11 cellular contexts compared by ENCODE assay signal in genomic region chr6:42429042-42429574, GRCh38. TPM values are rescaled to one million over a fixed set of nuclear protein-coding genes. Genes with fewer than 3 reads are reported as not detected.
A peak's percentile ranks its signal among the peaks of the same experiment; 100 is the strongest.
DNase-seq lines count a peak whose midpoint lies in the region; ATAC-seq and TF ChIP-seq lines count a peak whose summit lies in the region.
"Had no signal": no experiment of that assay in that cellular context is flagged by ENCODE, and none has a peak within 500 bp of the region (broad histone marks: within the 10 kb centered on the region; RNA-seq: fewer than 3 reads in every experiment).

No MANE protein-coding gene starts in this region.

- ATAC-seq in CD4-positive, CD25-positive, alpha-beta regulatory T cell (ENCODE audit: low read depth in 2 of 2): no peak
- ATAC-seq in central memory CD8-positive, alpha-beta T cell (replicated peaks; ENCODE audit: extremely low read depth, poor library complexity, severe bottlenecking): no peak
- peak; percentile 33 to 44 for ATAC-seq in natural killer cell treated with Interleukin-12 subunit alpha and Interleukin-12 subunit beta and Interleukin-15 and Interleukin-18, amount 100 ng/mL, for 72 hours
- ATAC-seq in GM18505 (IDR thresholded peaks at IDR 0.05; ENCODE audit: unreplicated experiment): no peak
- ATAC-seq in HG03159 (IDR thresholded peaks at IDR 0.05; ENCODE audit: unreplicated experiment): no peak
- ATAC-seq: K562 had no signal

- H3K27me3 ChIP-seq in CD4-positive, CD25-positive, alpha-beta regulatory T cell (ENCODE audit: control insufficient read depth, insufficient read depth, low read length): no peaks in the 10 kb centered on the region

- TF ChIP-seq CTCF in HFFc6 (IDR thresholded peaks at IDR 0.05): no peak

- peaks cover 19 to 71% (median 56%) of the 10 kb centered on the region in 4 donors for H3K4me1 Mint-ChIP-seq in CD4-positive, CD25-positive, alpha-beta regulatory T cell
- H3K4me1 Mint-ChIP-seq in HFFc6 (ENCODE audit: low read depth): peaks cover 40% of the 10 kb centered on the region
- H3K4me1 Mint-ChIP-seq in central memory CD8-positive, alpha-beta T cell: peaks cover 58% of the 10 kb centered on the region
- H3K4me1 Mint-ChIP-seq in natural killer cell treated with Interleukin-12 subunit alpha and Interleukin-12 subunit beta and Interleukin-15 and Interleukin-18, amount 100 ng/mL, for 72 hours (ENCODE audit: low read depth in 2 of 2): peaks cover 49 to 53% of the 10 kb centered on the region in 2 donors

- peaks cover 20% of the 10 kb centered on the region for H3K36me3 Mint-ChIP-seq in CD4-positive, CD25-positive, alpha-beta regulatory T cell
- peaks cover 31% of the 10 kb centered on the region for H3K36me3 Mint-ChIP-seq in HFFc6 (ENCODE audit: low read depth)
- H3K36me3 Mint-ChIP-seq in central memory CD8-positive, alpha-beta T cell (ENCODE audit: insufficient read depth): peaks cover 22% of the 10 kb centered on the region
- H3K36me3 Mint-ChIP-seq in natural killer cell treated with Interleukin-12 subunit alpha and Interleukin-12 subunit beta and Interleukin-15 and Interleukin-18, amount 100 ng/mL, for 72 hours: peaks cover 10% of the 10 kb centered on the region

- H3K27me3 Mint-ChIP-seq in CD4-positive, CD25-positive, alpha-beta regulatory T cell: no peaks in the 10 kb centered on the region
- no peaks in the 10 kb centered on the region; the same call in 1 of the 2 replicates for H3K27me3 Mint-ChIP-seq in HFFc6 (ENCODE audit: insufficient read depth)
- H3K27me3 Mint-ChIP-seq in central memory CD8-positive, alpha-beta T cell: no peaks in the 10 kb centered on the region
- H3K27me3 Mint-ChIP-seq in natural killer cell treated with Interleukin-12 subunit alpha and Interleukin-12 subunit beta and Interleukin-15 and Interleukin-18, amount 100 ng/mL, for 72 hours: no peaks in the 10 kb centered on the region

- peaks cover 9 to 11% of the 10 kb centered on the region in 2 experiments for H3K9me3 ChIP-seq in CD4-positive, CD25-positive, alpha-beta regulatory T cell (ENCODE audit: control insufficient read depth in 2 of 2, low read length in 2 of 2)

- peaks cover 29% of the 10 kb centered on the region for H3K4me1 ChIP-seq in CD4-positive, CD25-positive, alpha-beta regulatory T cell (ENCODE audit: control insufficient read depth, insufficient read depth, low read length, poor library complexity, severe bottlenecking)

- H3K36me3 ChIP-seq in CD4-positive, CD25-positive, alpha-beta regulatory T cell (ENCODE audit: control insufficient read depth, insufficient read depth, low read length): peaks cover 20% of the 10 kb centered on the region

- H3K4me3 ChIP-seq in CD4-positive, CD25-positive, alpha-beta regulatory T cell (ENCODE audit: low read depth, low read length): peak overlapping the region; percentile 68
- H3K4me3 ChIP-seq: K562 had no signal

- H3K9me3 Mint-ChIP-seq in CD4-positive, CD25-positive, alpha-beta regulatory T cell: peaks cover 0 to 10% (median 3%) of the 10 kb centered on the region in 7 donors
- H3K9me3 Mint-ChIP-seq in HFFc6: peaks cover 9% of the 10 kb centered on the region
- H3K9me3 Mint-ChIP-seq in central memory CD8-positive, alpha-beta T cell: peaks cover 4% of the 10 kb centered on the region
- H3K9me3 Mint-ChIP-seq in natural killer cell treated with Interleukin-12 subunit alpha and Interleukin-12 subunit beta and Interleukin-15 and Interleukin-18, amount 100 ng/mL, for 72 hours: peaks cover 3% of the 10 kb centered on the region

- H3K27ac Mint-ChIP-seq in CD4-positive, CD25-positive, alpha-beta regulatory T cell: peak overlapping the region; percentile 83 to 99 (median 95)
- H3K27ac Mint-ChIP-seq in HFFc6: peak overlapping the region; percentile 83
- H3K27ac Mint-ChIP-seq in central memory CD8-positive, alpha-beta T cell (ENCODE audit: low read depth): peak overlapping the region; percentile 99
- H3K27ac Mint-ChIP-seq in natural killer cell treated with Interleukin-12 subunit alpha and Interleukin-12 subunit beta and Interleukin-15 and Interleukin-18, amount 100 ng/mL, for 72 hours: peak overlapping the region; percentile 65 to 89

- no peak for TF ChIP-seq POLR2A in GM18505 (IDR thresholded peaks at IDR 0.05; ENCODE audit: borderline replicate concordance, extremely low read depth, insufficient read depth, insufficient read length)

- peak overlapping the region; percentile 37 to 71 (median 60) for H3K4me3 Mint-ChIP-seq in CD4-positive, CD25-positive, alpha-beta regulatory T cell
- peak overlapping the region; percentile 30 for H3K4me3 Mint-ChIP-seq in HFFc6
- peak overlapping the region; percentile 75 for H3K4me3 Mint-ChIP-seq in central memory CD8-positive, alpha-beta T cell
- peak overlapping the region; percentile 75 for H3K4me3 Mint-ChIP-seq in natural killer cell treated with Interleukin-12 subunit alpha and Interleukin-12 subunit beta and Interleukin-15 and Interleukin-18, amount 100 ng/mL, for 72 hours

- H3K27ac ChIP-seq in CD4-positive, CD25-positive, alpha-beta regulatory T cell (ENCODE audit: insufficient read depth, low read length, poor library complexity, severe bottlenecking): peak overlapping the region; percentile 79

- no peak for DNase-seq in CD4-positive, CD25-positive, alpha-beta regulatory T cell
- no peak for DNase-seq in HFFc6
- no peak for DNase-seq in central memory CD8-positive, alpha-beta T cell (ENCODE audit: low spot score in 2 of 2)
- DNase-seq in natural killer cell treated with Interleukin-12 subunit alpha and Interleukin-12 subunit beta and Interleukin-15 and Interleukin-18, amount 100 ng/mL, for 72 hours (ENCODE audit: low spot score): no peak
- DNase-seq in NK-92 treated with Interleukin-12 subunit alpha and Interleukin-12 subunit beta, amount 100 ng/mL, for 24 hours (lab: John Stamatoyannopoulos, UW): no peak
- DNase-seq in SW 1271 (lab: John Stamatoyannopoulos, UW): no peak
- DNase-seq: DMS79, NCI-H2171 treated with DMSO at 0.1 percent for 48 hours had no signal

RNA-seq across cellular contexts. Expression of gene TRERF1, which starts 22.6 kb away (rescaled TPM):
- total RNA-seq in CD4-positive, CD25-positive, alpha-beta regulatory T cell: 55.7 TPM
- 1 to 10 TPM; 2.3 to 4.9 (median 4.2) TPM for polyA plus RNA-seq in CD4-positive, CD25-positive, alpha-beta regulatory T cell
- 10 to 100 TPM; 10.5 to 16.4 (median 15.2) TPM for total RNA-seq in HFFc6 (2021; fragmentation: NEBNext Ultra II Directional; extraction: Animal tissue kit (Norgen Biotek cat#: 25700))
- 10 to 100 TPM; 33.2 to 35.3 TPM for total RNA-seq in natural killer cell treated with Interleukin-12 subunit alpha and Interleukin-12 subunit beta and Interleukin-15 and Interleukin-18, amount 100 ng/mL, for 72 hours

Comparison
In these comparisons a context has a peak if more than half of its experiments do, and no peak if none do; other contexts are left out.
1. ATAC-seq: peak in natural killer cell treated with Interleukin-12 subunit alpha and Interleukin-12 subunit beta and Interleukin-15 and Interleukin-18, amount 100 ng/mL, for 72 hours (2 of 2); none in CD4-positive, CD25-positive, alpha-beta regulatory T cell (0 of 2), central memory CD8-positive, alpha-beta T cell (single experiment), GM18505 (single experiment) and HG03159 (single experiment).
2. Peak in every context shown above with its lines, with median percentiles within 50 percentile points of each other: H3K27ac Mint-ChIP-seq and H3K4me3 Mint-ChIP-seq.